In genomic region chr19:58509731-58510083, GRCh38 we compare ENCODE assay signal across 11 cellular contexts.
"Had no signal": no experiment of that assay in that cellular context is flagged by ENCODE, and none has a peak within 500 bp of the region (broad histone marks: within the 10 kb centered on the region; RNA-seq: fewer than 3 reads in every experiment).

No MANE protein-coding gene starts in this region.

- H3K4me3 ChIP-seq: cardiac muscle cell, lower lobe of right lung, tibial nerve had no signal

- H3K27me3 ChIP-seq: cardiac muscle cell, tibial nerve had no signal

- ATAC-seq: left cardiac atrium, lower lobe of right lung had no signal

- H3K27ac ChIP-seq: cardiac muscle cell, lower lobe of right lung, tibial nerve had no signal

- DNase-seq: activated CD4-positive, alpha-beta T cell treated with anti-CD3 and anti-CD28 coated beads for 1 hour; activated CD4-positive, alpha-beta T cell treated with anti-CD3 and anti-CD28 coated beads, Interleukin-2, amount 50 U/mL, for 4 hours; activated naive CD8-positive, alpha-beta T cell treated with anti-CD3 and anti-CD28 coated beads for 36 hours; amniotic stem cell; effector CD8-positive, alpha-beta T cell; foreskin fibroblast; left cardiac atrium; lower lobe of right lung; occipital lobe had no signal

- H3K36me3 ChIP-seq: cardiac muscle cell, lower lobe of right lung had no signal
